9 cellular contexts compared by ENCODE assay signal in genomic region chr13:24605923-24606372, GRCh38.
DNase-seq lines count a peak whose midpoint lies in the region; ATAC-seq and TF ChIP-seq lines count a peak whose summit lies in the region.
"Had no signal": no experiment of that assay in that cellular context is flagged by ENCODE, and none has a peak within 500 bp of the region (broad histone marks: within the 10 kb centered on the region; RNA-seq: fewer than 3 reads in every experiment).

No MANE protein-coding gene starts in this region.

- H3K36me3 Mint-ChIP-seq in CD8-positive, alpha-beta T cell, result no peaks in the 10 kb centered on the region
- no peaks in the 10 kb centered on the region for H3K36me3 Mint-ChIP-seq in WTC11

- peaks cover 5% of the 10 kb centered on the region for H3K4me1 ChIP-seq in CD8-positive, alpha-beta T cell (ENCODE audit: insufficient read depth, low read length)

- no peaks in the 10 kb centered on the region for H3K27me3 ChIP-seq in CD8-positive, alpha-beta T cell (ENCODE audit: insufficient read depth, low read length)

- CTCF ChIA-PET in CD8-positive, alpha-beta T cell (lab: Charles Lee), result interaction anchor here (0.6 to 4.7 kb wide), 26 partner anchors 9 to 150 kb away, joined by 3 to 56 read pairs (median 6); partner anchors contain the start of gene ATP12A
- CTCF ChIA-PET in WTC11 (lab: Charles Lee), result no interaction called here

- DNase-seq in CD8-positive, alpha-beta T cell, result peak in 2 of 7 experiments; percentile 13 to 71
- DNase-seq in RPMI7951 (ENCODE audit: low read depth), result peak; percentile 27
- peak; percentile 51 for DNase-seq in iPS DF 4.7 (ENCODE audit: extremely low read depth, low spot score)
- DNase-seq in mucosa of gallbladder (ENCODE audit: low spot score), result no peak
- DNase-seq in activated naive CD4-positive, alpha-beta T cell (lab: John Stamatoyannopoulos, UW), result no peak
- DNase-seq in NCI-H526 (lab: John Stamatoyannopoulos, UW), result no peak
- no peak for DNase-seq in WTC11 (ENCODE audit: low spot score)
- DNase-seq: hypothalamus had no signal

- peaks cover 12% of the 10 kb centered on the region for H3K9me3 Mint-ChIP-seq in CD8-positive, alpha-beta T cell
- H3K9me3 Mint-ChIP-seq in WTC11, result peaks cover 18% of the 10 kb centered on the region

- H3K4me3 ChIP-seq in CD8-positive, alpha-beta T cell (ENCODE audit: low read depth, low read length), result no peak overlapping the region

- no peak overlapping the region for H3K27ac ChIP-seq in CD8-positive, alpha-beta T cell (ENCODE audit: low read depth, low read length)

- intact Hi-C loops in CD8-positive, alpha-beta T cell (cut with DNase I, micrococcal nuclease), result loop anchor here (1.0 kb wide), 3 partner anchors 65 to 122 kb away; no protein-coding TSS in a partner anchor

- no peaks in the 10 kb centered on the region for H3K27me3 Mint-ChIP-seq in CD8-positive, alpha-beta T cell (ENCODE audit: low read depth)
- peaks cover 22% of the 10 kb centered on the region for H3K27me3 Mint-ChIP-seq in WTC11 (ENCODE audit: low read depth)

- POLR2A ChIA-PET in CD8-positive, alpha-beta T cell (lab: Charles Lee), result interaction anchor here (1.2 kb wide), 1 partner anchor 79 kb away, joined by 4 read pairs; no protein-coding TSS in a partner anchor
- POLR2A ChIA-PET in WTC11 (lab: Charles Lee), result no interaction called here

- H3K4me1 Mint-ChIP-seq in CD8-positive, alpha-beta T cell (ENCODE audit: low read depth), result peaks cover 6% of the 10 kb centered on the region
- no peaks in the 10 kb centered on the region for H3K4me1 Mint-ChIP-seq in WTC11

- peak; percentile 42 for TF ChIP-seq CTCF in CD8-positive, alpha-beta T cell (IDR thresholded peaks at IDR 0.05)
- no peak for TF ChIP-seq CTCF in WTC11 (IDR thresholded peaks at IDR 0.05)

- H3K9me3 ChIP-seq in CD8-positive, alpha-beta T cell (ENCODE audit: low read length), result no peaks in the 10 kb centered on the region

- peak; percentile 77 for ATAC-seq in CD8-positive, alpha-beta T cell
- peak; percentile 61 for ATAC-seq in GM21526 (IDR thresholded peaks at IDR 0.05; ENCODE audit: low FRiP score, unreplicated experiment)
- ATAC-seq in WTC11, result no peak

- H3K36me3 ChIP-seq in CD8-positive, alpha-beta T cell (ENCODE audit: insufficient read depth, low read length), result no peaks in the 10 kb centered on the region

- H3K4me3 Mint-ChIP-seq in CD8-positive, alpha-beta T cell, result no peak overlapping the region
- no peak overlapping the region for H3K4me3 Mint-ChIP-seq in WTC11

- H3K27ac Mint-ChIP-seq in CD8-positive, alpha-beta T cell, result no peak overlapping the region
- H3K27ac Mint-ChIP-seq in WTC11, result no peak overlapping the region

TF ChIP-seq in WTC11, 78 proteins besides CTCF, POLR2A, EP300 and RAD21:
- no peak for TF ChIP-seq CBFB (CRISPR knock-in tag; IDR thresholded peaks at IDR 0.05; ENCODE audit: low read depth)

Comparison
In these comparisons a context has a peak if more than half of its experiments do, and no peak if none do; other contexts are left out.
1. DNase-seq: peak in RPMI7951 (single experiment) and iPS DF 4.7 (single experiment); none in mucosa of gallbladder (single experiment), activated naive CD4-positive, alpha-beta T cell (0 of 4), NCI-H526 (0 of 2) and WTC11 (single experiment).